ENCODE assay signal across 26 cellular contexts in the genomic region with DNA sequence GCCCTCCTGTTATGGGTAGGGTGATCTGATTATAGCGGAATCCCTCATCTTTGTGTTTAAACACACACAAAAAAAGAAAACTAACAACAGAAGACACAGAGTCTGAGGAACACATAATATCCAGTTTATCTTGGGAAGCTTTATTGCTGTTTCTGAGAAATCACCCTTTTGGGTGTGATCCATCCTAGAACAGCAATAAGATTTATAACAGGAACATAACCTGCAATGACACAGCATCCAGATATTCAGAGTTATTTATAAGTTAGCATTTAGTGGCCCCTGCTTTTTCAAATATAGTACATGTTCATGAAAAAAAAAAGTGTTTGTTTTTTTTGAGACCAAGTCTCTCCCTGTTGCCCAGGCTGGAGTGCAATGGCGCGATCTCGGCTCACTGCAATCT.
DNase-seq lines count a peak whose midpoint lies in the region; ATAC-seq, FAIRE-seq and TF ChIP-seq lines count a peak whose summit lies in the region.
"Had no signal": no experiment of that assay in that cellular context is flagged by ENCODE, and none has a peak within 500 bp of the region (broad histone marks: within the 10 kb centered on the region; RNA-seq: fewer than 3 reads in every experiment).

No MANE protein-coding gene starts in this region.

- peak overlapping the region in 1 of 2 donors; percentile 51 for H3K9ac ChIP-seq in colonic mucosa (ENCODE audit: low read depth in 2 of 2, low read length in 2 of 2)
- H3K9ac ChIP-seq in kidney (ENCODE audit: low read length in 2 of 2): no peak overlapping the region
- no peak overlapping the region for H3K9ac ChIP-seq in mucosa of rectum (ENCODE audit: low read depth in 1 of 2, low read length in 2 of 2)
- H3K9ac ChIP-seq: BLaER1 treated with 17β-estradiol and CSF1 and Interleukin-3, amounts not matched to agents 10 nM and 100 nM had no signal

- in situ Hi-C loops in brain microvascular endothelial cell (cut with HindIII; ENCODE audit: low pct_ligation_motif_present, low sequenced_read_pairs): no loop called here

- H3K27ac ChIP-seq in colonic mucosa: peak overlapping the region; percentile 51
- H3K27ac ChIP-seq in kidney (ENCODE audit: low read depth in 2 of 2, low read length in 2 of 2): peak overlapping the region; percentile 43 to 76
- peak overlapping the region; percentile 79 to 90 for H3K27ac ChIP-seq in mucosa of rectum (ENCODE audit: low read depth in 2 of 2, low read length in 2 of 2)
- no peak overlapping the region for H3K27ac ChIP-seq in brain microvascular endothelial cell
- H3K27ac ChIP-seq: A549; BLaER1 treated with 17β-estradiol and CSF1 and Interleukin-3, amounts not matched to agents 10 nM and 100 nM had no signal

- intact Hi-C loops in colonic mucosa (cut with DNase I): no loop called here
- intact Hi-C loops in kidney (cut with DNase I): no loop called here
- intact Hi-C loops in left ventricle myocardium superior (cut with micrococcal nuclease): no loop called here

- no peak for DNase-seq in colonic mucosa
- DNase-seq in kidney: no peak
- peak; percentile 55 for DNase-seq in renal cortical epithelial cell (ENCODE audit: low read depth)
- no peak for DNase-seq in NCI-H2081 (lab: John Stamatoyannopoulos, UW)
- no peak for DNase-seq in left ventricle myocardium superior
- DNase-seq in omental fat pad (ENCODE audit: low spot score): no peak
- no peak for DNase-seq in brain microvascular endothelial cell
- DNase-seq: 8988T; ACHN; AML-193; BE2C; Calu3; CD4-positive, alpha-beta memory T cell; COR-L47; DMS53; DMS79 treated with DMSO at 0.1 percent for 48 hours; GF-D8; GOT3; HFFc6 had no signal

- no peak for FAIRE-seq in kidney (lab: Jason Lieb, UNC)
- FAIRE-seq: A549, GM12891, GM18507, H54 had no signal

- H3K9me3 ChIP-seq in colonic mucosa (no peaks in the 10 kb centered on the region), kidney (ENCODE audit: control insufficient read depth in 1 of 2, low read length in 2 of 2) (no peaks in the 10 kb centered on the region), mucosa of rectum (ENCODE audit: control insufficient read depth in 2 of 2, low read length in 2 of 2) (no peaks in the 10 kb centered on the region)
- H3K9me3 ChIP-seq: A549; BE2C; BLaER1 treated with 17β-estradiol and CSF1 and Interleukin-3, amounts not matched to agents 10 nM and 100 nM; HAP-1 had no signal

- H3K27me3 ChIP-seq in colonic mucosa (no peaks in the 10 kb centered on the region), mucosa of rectum (ENCODE audit: control insufficient read depth in 2 of 2, insufficient read depth in 2 of 2, low read length in 2 of 2) (no peaks in the 10 kb centered on the region), brain microvascular endothelial cell (replicated peaks) (no peaks in the 10 kb centered on the region)
- H3K27me3 ChIP-seq: BE2C; BLaER1 treated with 17β-estradiol and CSF1 and Interleukin-3, amounts not matched to agents 10 nM and 100 nM had no signal

- H3K4me3 ChIP-seq in colonic mucosa (no peak overlapping the region), kidney (ENCODE audit: low read length in 2 of 2) (peak overlapping the region in 1 of 2 donors; percentile 6), mucosa of rectum (ENCODE audit: low read length in 2 of 2) (peak overlapping the region; percentile 17), brain microvascular endothelial cell (ENCODE audit: low read depth, low read length) (no peak overlapping the region)
- H3K4me3 ChIP-seq: A549; BLaER1 treated with 17β-estradiol and CSF1 and Interleukin-3, amounts not matched to agents 10 nM and 100 nM; HAP-1 had no signal

- TF ChIP-seq CTCF in colonic mucosa (IDR thresholded peaks at IDR 0.05) (no peak), kidney (IDR thresholded peaks at IDR 0.05; ENCODE audit: borderline replicate concordance, extremely low read depth, insufficient read depth) (no peak), omental fat pad (IDR thresholded peaks at IDR 0.05) (no peak), brain microvascular endothelial cell (IDR thresholded peaks at IDR 0.05; ENCODE audit: low read depth, low read length, missing control alignments) (no peak)

- no peak for ATAC-seq in left ventricle myocardium superior
- ATAC-seq in omental fat pad (ENCODE audit: low FRiP score): no peak
- ATAC-seq: A549 had no signal

- H3K4me1 ChIP-seq in colonic mucosa (no peaks in the 10 kb centered on the region), kidney (ENCODE audit: control insufficient read depth in 1 of 2, insufficient read depth in 1 of 2, low read depth in 1 of 2, low read length in 2 of 2) (peaks cover 2 to 9% of the 10 kb centered on the region in 2 donors), mucosa of rectum (ENCODE audit: control insufficient read depth in 2 of 2, insufficient read depth in 2 of 2, low read length in 2 of 2) (peaks cover 5 to 14% of the 10 kb centered on the region in 2 donors)
- H3K4me1 ChIP-seq: A549, BE2C had no signal

- H3K36me3 ChIP-seq in colonic mucosa (no peaks in the 10 kb centered on the region), kidney (ENCODE audit: control insufficient read depth in 1 of 2, insufficient read depth in 2 of 2, low read length in 2 of 2) (no peaks in the 10 kb centered on the region), mucosa of rectum (ENCODE audit: control insufficient read depth in 2 of 2, insufficient read depth in 2 of 2, low read length in 2 of 2) (no peaks in the 10 kb centered on the region), brain microvascular endothelial cell (replicated peaks) (no peaks in the 10 kb centered on the region)
- H3K36me3 ChIP-seq: BE2C; BLaER1 treated with 17β-estradiol and CSF1 and Interleukin-3, amounts not matched to agents 10 nM and 100 nM; HAP-1 had no signal

Comparison
In these comparisons a context has a peak if more than half of its experiments do, and no peak if none do; other contexts are left out.
1. H3K4me3 ChIP-seq: peak in mucosa of rectum (2 of 2); none in colonic mucosa (single experiment) and brain microvascular endothelial cell (single experiment).